Comparison of ENCODE assay signal across 13 cellular contexts in genomic region chr17:17851101-17851500, GRCh38. TPM values are rescaled to one million over a fixed set of nuclear protein-coding genes. Genes with fewer than 3 reads are reported as not detected.
DNase-seq lines count a peak whose midpoint lies in the region; ATAC-seq, FAIRE-seq and TF ChIP-seq lines count a peak whose summit lies in the region.
"Had no signal": no experiment of that assay in that cellular context is flagged by ENCODE, and none has a peak within 500 bp of the region (broad histone marks: within the 10 kb centered on the region; RNA-seq: fewer than 3 reads in every experiment).

No MANE protein-coding gene starts in this region.

- no peak for TF ChIP-seq EP300 in HepG2 (IDR thresholded peaks at IDR 0.05; ENCODE audit: low read depth in 2 of 2, low read length in 2 of 2)
- no peak for TF ChIP-seq EP300 in HepG2 (CRISPR knock-in tag; IDR thresholded peaks at IDR 0.05; ENCODE audit: borderline replicate concordance)

- no peaks in the 10 kb centered on the region for H3K9me3 Mint-ChIP-seq in activated CD8-positive, alpha-beta memory T cell treated with anti-CD3 and anti-CD28 coated beads, Interleukin-2, amount 10 ng/mL, durations not matched to agents 7 days and 5 days (ENCODE audit: low read depth)
- no peaks in the 10 kb centered on the region for H3K9me3 Mint-ChIP-seq in activated CD4-positive, alpha-beta memory T cell treated with anti-CD3 and anti-CD28 coated beads for 36 hours
- peaks cover 5% of the 10 kb centered on the region for H3K9me3 Mint-ChIP-seq in glutamatergic neuron (ENCODE audit: unreplicated experiment)

- intact Hi-C loops in activated CD4-positive, alpha-beta memory T cell treated with anti-CD3 and anti-CD28 coated beads for 36 hours (cut with micrococcal nuclease) = loop anchor here (2.0 to 5.0 kb wide), 2 partner anchors 14 to 331 kb away; partner anchors contain the start of genes ALKBH5 and SREBF1
- intact Hi-C loops in gastrocnemius medialis (cut with DNase I; ENCODE audit: low total_unique reads) = loop anchor here (5.0 kb wide), 1 partner anchor 159 kb away; no protein-coding TSS in a partner anchor
- intact Hi-C loops in HepG2 (cut with micrococcal nuclease; ENCODE audit: unreplicated experiment) = loop anchor here (10.0 kb wide), 1 partner anchor 136 kb away; no protein-coding TSS in a partner anchor

- no peaks in the 10 kb centered on the region for H3K27me3 Mint-ChIP-seq in activated CD8-positive, alpha-beta memory T cell treated with anti-CD3 and anti-CD28 coated beads, Interleukin-2, amount 10 ng/mL, durations not matched to agents 7 days and 5 days
- H3K27me3 Mint-ChIP-seq in activated CD4-positive, alpha-beta memory T cell treated with anti-CD3 and anti-CD28 coated beads for 36 hours = no peaks in the 10 kb centered on the region
- H3K27me3 Mint-ChIP-seq in glutamatergic neuron (ENCODE audit: unreplicated experiment) = peaks cover 5% of the 10 kb centered on the region

- CTCF ChIA-PET in activated CD8-positive, alpha-beta memory T cell treated with anti-CD3 and anti-CD28 coated beads, Interleukin-2, amount 10 ng/mL, durations not matched to agents 7 days and 5 days (lab: Charles Lee) = interaction anchor here (1.0 to 2.7 kb wide), 4 partner anchors 9 to 40 kb away, joined by 3 to 20 read pairs (median 9); partner anchors contain the start of gene SREBF1
- CTCF ChIA-PET in activated CD4-positive, alpha-beta memory T cell treated with anti-CD3 and anti-CD28 coated beads for 36 hours (lab: Charles Lee) = interaction anchor here (0.7 kb wide), 1 partner anchor 10 kb away, joined by 3 read pairs; no protein-coding TSS in a partner anchor
- CTCF ChIA-PET in HepG2 (lab: Yijun Ruan, JAX; ENCODE audit: low intra/inter-chr PET ratio, low total read pairs) = no interaction called here

- no peaks in the 10 kb centered on the region for H3K79me2 ChIP-seq in HepG2 (ENCODE audit: insufficient read depth, low read length)

- no peaks in the 10 kb centered on the region for H3K9me3 ChIP-seq in gastrocnemius medialis
- no peaks in the 10 kb centered on the region for H3K9me3 ChIP-seq in HepG2 (ENCODE audit: low read length)
- H3K9me3 ChIP-seq: prostate gland had no signal

- peak overlapping the region; percentile 82 to 89 (median 84) for H3K27ac ChIP-seq in gastrocnemius medialis
- H3K27ac ChIP-seq in HepG2 (ENCODE audit: extremely low read length, insufficient read depth, low read length) = no peak overlapping the region

- no peak for DNase-seq in activated CD8-positive, alpha-beta memory T cell treated with anti-CD3 and anti-CD28 coated beads, Interleukin-2, amount 10 ng/mL, durations not matched to agents 7 days and 5 days
- no peak for DNase-seq in activated CD8-positive, alpha-beta memory T cell treated with anti-CD3 and anti-CD28 coated beads, Interleukin-2, amount 50 U/mL, for 48 hours
- no peak for DNase-seq in activated CD4-positive, alpha-beta memory T cell treated with anti-CD3 and anti-CD28 coated beads for 36 hours
- DNase-seq in glutamatergic neuron = no peak
- DNase-seq in gastrocnemius medialis = no peak
- no peak for DNase-seq in HepG2 (ENCODE audit: low spot score)
- no peak for DNase-seq in GM10266 (ENCODE audit: extremely low spot score)
- DNase-seq: activated CD4-positive, alpha-beta T cell treated with anti-CD3 and anti-CD28 coated beads, Interleukin-2, amount 50 U/mL, for 4 hours; DMS 273 treated with DMSO at 0.1 percent for 48 hours; NCI-H1417; NCI-H510A treated with DMSO at 0.1 percent for 48 hours had no signal

- TF ChIP-seq RAD21 in HepG2 (CRISPR knock-in tag; IDR thresholded peaks at IDR 0.05) = no peak

- H3K27me3 ChIP-seq in gastrocnemius medialis (no peaks in the 10 kb centered on the region), HepG2 (ENCODE audit: control insufficient read depth in 1 of 2, insufficient read depth in 2 of 2, low read length in 2 of 2) (no peaks in the 10 kb centered on the region)

- H3K9ac ChIP-seq in HepG2 (ENCODE audit: insufficient read depth, low read depth, low read length) = no peak overlapping the region

- no peak for TF ChIP-seq POLR2A in gastrocnemius medialis (IDR thresholded peaks at IDR 0.05)
- no peak for TF ChIP-seq POLR2A in HepG2 (IDR thresholded peaks at IDR 0.05; ENCODE audit: insufficient read depth in 1 of 2, low read depth in 2 of 2, low read length in 2 of 2)

- WGBS in HepG2 (ENCODE audit: low lambda C conversion rate) = 88% methylated on average over 13 of the region's 15 CpGs

- no peak overlapping the region for H3K4me2 ChIP-seq in HepG2 (ENCODE audit: low read depth, low read length)

- no TSS peak for BruUV-seq in HepG2 (replicated peaks; lab: Mats Ljungman, UMichigan)

- peak overlapping the region; percentile 94 for H3K27ac Mint-ChIP-seq in activated CD8-positive, alpha-beta memory T cell treated with anti-CD3 and anti-CD28 coated beads, Interleukin-2, amount 10 ng/mL, durations not matched to agents 7 days and 5 days
- peak overlapping the region; percentile 97 for H3K27ac Mint-ChIP-seq in activated CD4-positive, alpha-beta memory T cell treated with anti-CD3 and anti-CD28 coated beads for 36 hours
- H3K27ac Mint-ChIP-seq in glutamatergic neuron (ENCODE audit: unreplicated experiment) = no peak overlapping the region

- FAIRE-seq in HepG2 (lab: Jason Lieb, UNC) = no peak

- H3K4me3 Mint-ChIP-seq in activated CD8-positive, alpha-beta memory T cell treated with anti-CD3 and anti-CD28 coated beads, Interleukin-2, amount 10 ng/mL, durations not matched to agents 7 days and 5 days = no peak overlapping the region
- no peak overlapping the region for H3K4me3 Mint-ChIP-seq in activated CD4-positive, alpha-beta memory T cell treated with anti-CD3 and anti-CD28 coated beads for 36 hours
- H3K4me3 Mint-ChIP-seq in glutamatergic neuron (ENCODE audit: unreplicated experiment) = peak overlapping the region; percentile 20

- no peak for TF ChIP-seq CTCF in glutamatergic neuron (IDR thresholded peaks at IDR 0.05; ENCODE audit: partially characterized antibody, unreplicated experiment)
- no peak for TF ChIP-seq CTCF in gastrocnemius medialis (IDR thresholded peaks at IDR 0.05 in 4 of 5, conservative IDR thresholded peaks at IDR 0.05 in 1 of 5)
- TF ChIP-seq CTCF in HepG2 (CRISPR knock-in tag; IDR thresholded peaks at IDR 0.05) = no peak
- TF ChIP-seq CTCF in GM10266 (IDR thresholded peaks at IDR 0.05; ENCODE audit: control insufficient read depth, insufficient read depth, low read depth, missing control alignments) = no peak

- H3K4me3 ChIP-seq in gastrocnemius medialis (no peak overlapping the region), HepG2 (replicated peaks in 1 of 3; ENCODE audit: insufficient read depth in 1 of 3, low read depth in 2 of 3, low read length in 3 of 3) (no peak overlapping the region)
- H3K4me3 ChIP-seq: prostate gland had no signal

- H3K36me3 ChIP-seq in gastrocnemius medialis (peaks cover 0 to 8% of the 10 kb centered on the region in 2 donors), HepG2 (replicated peaks in 1 of 2; ENCODE audit: control insufficient read depth in 1 of 2, insufficient read depth in 2 of 2, low read length in 2 of 2) (no peaks in the 10 kb centered on the region)
- H3K36me3 ChIP-seq: prostate gland had no signal

- no peaks in the 10 kb centered on the region for H4K20me1 ChIP-seq in HepG2 (ENCODE audit: insufficient read depth, low read length)

- in situ Hi-C loops in gastrocnemius medialis (cut with MboI; ENCODE audit: low sequenced_read_pairs in 4 of 4) = loop anchor here in 3 of 4 donors (25.0 kb wide), 1 partner anchor 164 kb away; the partner anchor contains the start of gene RAI1 (in 3 of the 3)
- in situ Hi-C loops in HepG2 (cut with HindIII; ENCODE audit: extremely low pct_ligation_motif_present, low pct_unique_long_range_greater_than_20kb) = no loop called here

- no peak for ATAC-seq in activated CD8-positive, alpha-beta memory T cell treated with anti-CD3 and anti-CD28 coated beads, Interleukin-2, amount 10 ng/mL, durations not matched to agents 7 days and 5 days
- ATAC-seq in gastrocnemius medialis (no peak), HepG2 (no peak), GM21786 (IDR thresholded peaks at IDR 0.05; ENCODE audit: unreplicated experiment) (no peak)

- POLR2A ChIA-PET in activated CD4-positive, alpha-beta memory T cell treated with anti-CD3 and anti-CD28 coated beads for 36 hours (lab: Charles Lee) = interaction anchor here (6.2 to 7.6 kb wide), 2 partner anchors 15 kb away, joined by 99 to 110 read pairs; partner anchors contain the start of gene SREBF1
- POLR2A ChIA-PET in HepG2 (lab: Yijun Ruan, JAX) = interaction anchor here (6.4 kb wide), 1 partner anchor 13 kb away, joined by 51 read pairs; the partner anchor contains the start of gene SREBF1

- H3K4me1 ChIP-seq in gastrocnemius medialis (peaks cover 23 to 29% of the 10 kb centered on the region in 2 donors), HepG2 (ENCODE audit: insufficient read depth, low read length) (peaks cover 63% of the 10 kb centered on the region)

- H3K4me1 Mint-ChIP-seq in activated CD8-positive, alpha-beta memory T cell treated with anti-CD3 and anti-CD28 coated beads, Interleukin-2, amount 10 ng/mL, durations not matched to agents 7 days and 5 days = peaks cover 87% of the 10 kb centered on the region
- peaks cover 82% of the 10 kb centered on the region for H3K4me1 Mint-ChIP-seq in activated CD4-positive, alpha-beta memory T cell treated with anti-CD3 and anti-CD28 coated beads for 36 hours (ENCODE audit: low read depth)
- H3K4me1 Mint-ChIP-seq in glutamatergic neuron (ENCODE audit: low read depth, unreplicated experiment) = peaks cover 29% of the 10 kb centered on the region

- H2AFZ ChIP-seq in HepG2 (ENCODE audit: low read length) = no peak overlapping the region

- no peaks in the 10 kb centered on the region for H3K36me3 Mint-ChIP-seq in activated CD8-positive, alpha-beta memory T cell treated with anti-CD3 and anti-CD28 coated beads, Interleukin-2, amount 10 ng/mL, durations not matched to agents 7 days and 5 days
- H3K36me3 Mint-ChIP-seq in activated CD4-positive, alpha-beta memory T cell treated with anti-CD3 and anti-CD28 coated beads for 36 hours = peaks cover 2% of the 10 kb centered on the region
- H3K36me3 Mint-ChIP-seq in glutamatergic neuron (ENCODE audit: unreplicated experiment) = no peaks in the 10 kb centered on the region

RNA-seq across cellular contexts. Expression of gene SREBF1, which starts 14.3 kb away (rescaled TPM):
- 100 to 1,000 TPM in 1 of 2 experiments, 10 to 100 TPM in 1; 90.6 to 184 TPM for total RNA-seq in activated CD8-positive, alpha-beta memory T cell treated with anti-CD3 and anti-CD28 coated beads, Interleukin-2, amount 10 ng/mL, durations not matched to agents 7 days and 5 days
- total RNA-seq in activated CD4-positive, alpha-beta memory T cell treated with anti-CD3 and anti-CD28 coated beads for 36 hours = 100 to 1,000 TPM in 1 of 2 experiments, 10 to 100 TPM in 1; 93.7 to 106 TPM
- 365 TPM for total RNA-seq in glutamatergic neuron (ENCODE audit: unreplicated experiment)
- total RNA-seq in gastrocnemius medialis = 10 to 100 TPM; 11.1 to 64.5 (median 32.3) TPM
- total RNA-seq in HepG2 (2016; rRNA removed; fragmentation: Illumina TruSeq; extraction: Trizol) = 12.6 and 34.3 TPM in 2 replicates
- total RNA-seq in HepG2 (2016; cell fraction: cytosol; rRNA removed; fragmentation: Illumina TruSeq; extraction: Trizol; ENCODE audit: low read depth) = 17.8 and 21.9 TPM in 2 replicates
- total RNA-seq in HepG2 (2016; cell fraction: insoluble cytoplasmic fraction; rRNA removed; fragmentation: Illumina TruSeq; extraction: Trizol) = 11.7 and 40.3 TPM in 2 replicates
- total RNA-seq in HepG2 (2016; cell fraction: membrane; rRNA removed; fragmentation: Illumina TruSeq; extraction: Trizol) = 12.6 and 16.8 TPM in 2 replicates
- 53.2 and 57.7 TPM in 2 replicates for total RNA-seq in HepG2 (2016; cell fraction: nucleus; rRNA removed; fragmentation: Illumina TruSeq; extraction: Trizol)
- polyA plus RNA-seq in HepG2 (2011; rRNA removed) = 38.0 and 57.5 TPM in 2 replicates
- 16.6 and 23.2 TPM in 2 replicates for polyA plus RNA-seq in HepG2 (2011; cell fraction: cytosol; rRNA removed)
- 385 and 409 TPM in 2 replicates for polyA plus RNA-seq in HepG2 (2011; cell fraction: nucleus; rRNA removed)
- 60.2 and 60.8 TPM in 2 replicates for polyA plus RNA-seq in HepG2 (2012)
- 3.6 and 4.8 TPM in 2 replicates for polyA plus RNA-seq in HepG2 (2016; cell fraction: cytosol; fragmentation: Illumina TruSeq; extraction: Trizol; ENCODE audit: low read depth)
- 11.3 and 14.1 TPM in 2 replicates for polyA plus RNA-seq in HepG2 (2016; cell fraction: insoluble cytoplasmic fraction; fragmentation: Illumina TruSeq; extraction: Trizol; ENCODE audit: low read depth)
- polyA plus RNA-seq in HepG2 (2016; cell fraction: membrane; fragmentation: Illumina TruSeq; extraction: Trizol; ENCODE audit: low read depth) = 7.4 and 8.0 TPM in 2 replicates
- 156 and 162 TPM in 2 replicates for polyA plus RNA-seq in HepG2 (2016; cell fraction: nucleus; fragmentation: Illumina TruSeq; extraction: Trizol; ENCODE audit: insufficient read depth, low read depth)
- polyA minus RNA-seq in HepG2 (2011; rRNA and poly(A)+ RNA removed; ENCODE audit: low replicate concordance) = 70.2 and 130 TPM in 2 replicates
- polyA minus RNA-seq in HepG2 (2011; cell fraction: cytosol; rRNA and poly(A)+ RNA removed) = 35.3 and 56.1 TPM in 2 replicates
- 93.2 and 119 TPM in 2 replicates for polyA minus RNA-seq in HepG2 (2011; cell fraction: nucleus; rRNA and poly(A)+ RNA removed)
